ENCODE assay signal across 8 cellular contexts in the genomic region with DNA sequence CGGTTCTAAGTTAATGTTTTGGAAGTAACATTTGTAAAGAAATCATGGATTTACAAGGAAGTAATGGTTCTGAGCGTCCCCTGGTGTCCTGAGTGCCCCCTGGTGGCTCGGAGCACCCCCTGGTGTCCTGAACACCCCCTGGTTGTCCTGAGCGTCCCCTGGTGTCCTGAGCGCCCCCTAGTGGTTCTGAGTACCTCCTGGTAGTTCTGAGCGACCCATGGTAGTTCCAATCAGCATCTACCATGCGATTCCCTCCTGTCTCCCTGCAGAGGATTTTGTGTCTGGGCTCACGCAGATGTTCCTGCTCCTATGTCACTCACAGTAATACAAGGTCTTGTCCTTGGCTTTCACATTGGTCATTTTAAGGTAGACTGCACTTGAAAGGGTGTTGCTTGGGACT.
A peak's percentile ranks its signal among the peaks of the same experiment; 100 is the strongest.
DNase-seq lines count a peak whose midpoint lies in the region; ATAC-seq, FAIRE-seq and TF ChIP-seq lines count a peak whose summit lies in the region.

No MANE protein-coding gene starts in this region.

- H3K27me3 ChIP-seq in GM12878 (replicated peaks in 1 of 2; ENCODE audit: control insufficient read depth in 2 of 2, insufficient read depth in 2 of 2, low read length in 1 of 2), result no peaks in the 10 kb centered on the region

- WGBS in GM12878 (ENCODE audit: insufficient coverage, insufficient replicate concordance, low lambda C conversion rate, missing lambda C conversion rate), result 2% methylated on average over 8 of the region's 8 CpGs

- no peak for TF ChIP-seq POLR2A in GM12878 (IDR thresholded peaks at IDR 0.05; ENCODE audit: low read depth, low read length)

- SMC1A ChIA-PET in GM12878 (lab: Charles Lee; ENCODE audit: uncharacterized antibody, unreplicated experiment), result interaction anchor here (13.0 kb wide), 1 partner anchor 35 kb away, joined by 244 read pairs; no protein-coding TSS in a partner anchor

- no peak overlapping the region; the same call in 1 of the 2 replicates for H2AFZ ChIP-seq in GM12878 (ENCODE audit: control insufficient read depth, low read depth, low read length)

- DNase-seq in GDM1 (lab: John Stamatoyannopoulos, UW) (peak; percentile 74), RKO (ENCODE audit: low spot score) (peak; percentile 81), GM12878 (ENCODE audit: low read depth, low spot score) (no peak), hepatic stellate cell (ENCODE audit: low spot score) (no peak)
- DNase-seq in stimulated activated CD4-positive, alpha-beta T cell treated with anti-CD3 and anti-CD28 coated beads, Interleukin-1b, Interleukin-23, amount 100 ng/mL, for 48 hours, result peak; percentile 76

- no peak for TF ChIP-seq EP300 in GM12878 (IDR thresholded peaks at IDR 0.05; ENCODE audit: borderline replicate concordance in 1 of 2, control insufficient read depth in 1 of 2, low read depth in 2 of 2, low read length in 2 of 2)

- ATAC-seq in HG02885 (IDR thresholded peaks at IDR 0.05; ENCODE audit: poor library complexity, unreplicated experiment) (peak; percentile 59), GM12878 (peak; percentile 94), HG03442 (IDR thresholded peaks at IDR 0.05; ENCODE audit: unreplicated experiment) (no peak), GM18873 (IDR thresholded peaks at IDR 0.05; ENCODE audit: low FRiP score, unreplicated experiment) (no peak)

- no TSS peak for BruUV-seq in GM12878 (replicated peaks; lab: Mats Ljungman, UMichigan)

- peak; percentile 83 to 95 (median 93) for TF ChIP-seq CTCF in GM12878 (IDR thresholded peaks at IDR 0.05 in 2 of 3, conservative IDR thresholded peaks at IDR 0.05 in 1 of 3; ENCODE audit: control insufficient read depth in 2 of 3, extremely low read depth in 1 of 3, insufficient read depth in 1 of 3, low read depth in 3 of 3, low read length in 3 of 3)

- H3K27ac ChIP-seq in GM12878 (ENCODE audit: control insufficient read depth, insufficient read depth), result no peak overlapping the region

- H3K9me3 ChIP-seq in GM12878 (replicated peaks; ENCODE audit: control insufficient read depth, insufficient read depth, low read length), result no peaks in the 10 kb centered on the region; the same call in 2 of the 3 replicates

- in situ Hi-C loops in GM12878 (cut with MboI), result no loop called here

- no peaks in the 10 kb centered on the region for H3K36me3 ChIP-seq in GM12878 (ENCODE audit: control insufficient read depth in 2 of 2, insufficient read depth in 2 of 2, low read length in 1 of 2)

- H4K20me1 ChIP-seq in GM12878 (ENCODE audit: control insufficient read depth, insufficient read depth), result no peaks in the 10 kb centered on the region

- CTCF ChIA-PET in GM12878 (lab: Yijun Ruan, JAX), result interaction anchor here (1.2 to 14.4 kb wide), 5 partner anchors 9 to 81 kb away, joined by 3 to 605 read pairs (median 7); no protein-coding TSS in a partner anchor

- POLR2A ChIA-PET in GM12878 (lab: Charles Lee), result no interaction called here

- peak; percentile 65 for TF ChIP-seq RAD21 in GM12878 (IDR thresholded peaks at IDR 0.05; ENCODE audit: insufficient read depth, low read depth, low read length)

- no peak overlapping the region for H3K9ac ChIP-seq in GM12878 (ENCODE audit: control insufficient read depth, insufficient read depth, low read length)

- peaks cover 14% of the 10 kb centered on the region for H3K4me1 ChIP-seq in GM12878 (ENCODE audit: control insufficient read depth, insufficient read depth, low read length)

- no peaks in the 10 kb centered on the region for H3K79me2 ChIP-seq in GM12878 (ENCODE audit: control insufficient read depth, insufficient read depth, low read length)

- FAIRE-seq in GM12878 (lab: Jason Lieb, UNC), result no peak

- RAD21 ChIA-PET in GM12878 (lab: Charles Lee; ENCODE audit: unreplicated experiment), result no interaction called here

- no peak overlapping the region for H3K4me3 ChIP-seq in GM12878

- intact Hi-C loops in GM12878 (cut with micrococcal nuclease; ENCODE audit: unreplicated experiment), result no loop called here

- no peak overlapping the region for H3K4me2 ChIP-seq in GM12878 (ENCODE audit: control insufficient read depth, insufficient read depth)

TF ChIP-seq in GM12878, 131 proteins besides CTCF, POLR2A, EP300 and RAD21 (continues in another document):
- TF ChIP-seq STAT3 (IDR thresholded peaks at IDR 0.05; ENCODE audit: low read depth, low read length), result no peak
- no peak for TF ChIP-seq ZNF217 (IDR thresholded peaks at IDR 0.05)
- TF ChIP-seq ATF7 (IDR thresholded peaks at IDR 0.05; ENCODE audit: low read depth), result no peak
- no peak for TF ChIP-seq SRF (IDR thresholded peaks at IDR 0.05; ENCODE audit: low read depth in 2 of 2, low read length in 2 of 2)
- no peak for TF ChIP-seq CHD2 (IDR thresholded peaks at IDR 0.05; ENCODE audit: borderline replicate concordance, low read depth, low read length)
- no peak for TF ChIP-seq SMAD5 (IDR thresholded peaks at IDR 0.05; ENCODE audit: low read depth)
- no peak for TF ChIP-seq CBX5 (IDR thresholded peaks at IDR 0.05; ENCODE audit: low read depth)
- TF ChIP-seq IRF4 (IDR thresholded peaks at IDR 0.05; ENCODE audit: low read depth, low read length), result peak; percentile 27; the same call in 1 of the 2 replicates
- TF ChIP-seq YY1 (IDR thresholded peaks at IDR 0.05; ENCODE audit: low read depth, low read length), result peak; percentile 68
- TF ChIP-seq CHD4 (IDR thresholded peaks at IDR 0.05), result no peak
- no peak for TF ChIP-seq BACH1 (IDR thresholded peaks at IDR 0.05; ENCODE audit: borderline replicate concordance)
- no peak for TF ChIP-seq BCL11A (IDR thresholded peaks at IDR 0.05; ENCODE audit: low read depth, low read length)
- 0 out of 2 replicates have a peak, but pooled peaks have one; percentile 8 for TF ChIP-seq MEF2A (IDR thresholded peaks at IDR 0.05; ENCODE audit: insufficient read depth, low read depth, low read length)
- TF ChIP-seq RFX5 (IDR thresholded peaks at IDR 0.05; ENCODE audit: low read depth, low read length), result no peak
- TF ChIP-seq SMAD1 (IDR thresholded peaks at IDR 0.05; ENCODE audit: low read depth, partially characterized antibody), result no peak
- no peak for TF ChIP-seq NR2F1 (conservative IDR thresholded peaks at IDR 0.05)
- no peak for TF ChIP-seq MTA3 (IDR thresholded peaks at IDR 0.05; ENCODE audit: borderline replicate concordance, low read length)
- TF ChIP-seq, protein P1, sequence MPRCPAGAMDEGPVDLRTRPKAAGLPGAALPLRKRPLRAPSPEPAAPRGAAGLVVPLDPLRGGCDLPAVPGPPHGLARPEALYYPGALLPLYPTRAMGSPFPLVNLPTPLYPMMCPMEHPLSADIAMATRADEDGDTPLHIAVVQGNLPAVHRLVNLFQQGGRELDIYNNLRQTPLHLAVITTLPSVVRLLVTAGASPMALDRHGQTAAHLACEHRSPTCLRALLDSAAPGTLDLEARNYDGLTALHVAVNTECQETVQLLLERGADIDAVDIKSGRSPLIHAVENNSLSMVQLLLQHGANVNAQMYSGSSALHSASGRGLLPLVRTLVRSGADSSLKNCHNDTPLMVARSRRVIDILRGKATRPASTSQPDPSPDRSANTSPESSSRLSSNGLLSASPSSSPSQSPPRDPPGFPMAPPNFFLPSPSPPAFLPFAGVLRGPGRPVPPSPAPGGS (IDR thresholded peaks at IDR 0.05; ENCODE audit: borderline replicate concordance, insufficient read depth, low read depth, low read length, poor library complexity, severe bottlenecking), result no peak
- no peak for TF ChIP-seq SPI1 (IDR thresholded peaks at IDR 0.05; ENCODE audit: borderline replicate concordance, insufficient read depth, low read depth, low read length)
- TF ChIP-seq, protein P2, sequence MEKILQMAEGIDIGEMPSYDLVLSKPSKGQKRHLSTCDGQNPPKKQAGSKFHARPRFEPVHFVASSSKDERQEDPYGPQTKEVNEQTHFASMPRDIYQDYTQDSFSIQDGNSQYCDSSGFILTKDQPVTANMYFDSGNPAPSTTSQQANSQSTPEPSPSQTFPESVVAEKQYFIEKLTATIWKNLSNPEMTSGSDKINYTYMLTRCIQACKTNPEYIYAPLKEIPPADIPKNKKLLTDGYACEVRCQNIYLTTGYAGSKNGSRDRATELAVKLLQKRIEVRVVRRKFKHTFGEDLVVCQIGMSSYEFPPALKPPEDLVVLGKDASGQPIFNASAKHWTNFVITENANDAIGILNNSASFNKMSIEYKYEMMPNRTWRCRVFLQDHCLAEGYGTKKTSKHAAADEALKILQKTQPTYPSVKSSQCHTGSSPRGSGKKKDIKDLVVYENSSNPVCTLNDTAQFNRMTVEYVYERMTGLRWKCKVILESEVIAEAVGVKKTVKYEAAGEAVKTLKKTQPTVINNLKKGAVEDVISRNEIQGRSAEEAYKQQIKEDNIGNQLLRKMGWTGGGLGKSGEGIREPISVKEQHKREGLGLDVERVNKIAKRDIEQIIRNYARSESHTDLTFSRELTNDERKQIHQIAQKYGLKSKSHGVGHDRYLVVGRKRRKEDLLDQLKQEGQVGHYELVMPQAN (conservative IDR thresholded peaks at IDR 0.05), result no peak
- TF ChIP-seq, protein P3, sequence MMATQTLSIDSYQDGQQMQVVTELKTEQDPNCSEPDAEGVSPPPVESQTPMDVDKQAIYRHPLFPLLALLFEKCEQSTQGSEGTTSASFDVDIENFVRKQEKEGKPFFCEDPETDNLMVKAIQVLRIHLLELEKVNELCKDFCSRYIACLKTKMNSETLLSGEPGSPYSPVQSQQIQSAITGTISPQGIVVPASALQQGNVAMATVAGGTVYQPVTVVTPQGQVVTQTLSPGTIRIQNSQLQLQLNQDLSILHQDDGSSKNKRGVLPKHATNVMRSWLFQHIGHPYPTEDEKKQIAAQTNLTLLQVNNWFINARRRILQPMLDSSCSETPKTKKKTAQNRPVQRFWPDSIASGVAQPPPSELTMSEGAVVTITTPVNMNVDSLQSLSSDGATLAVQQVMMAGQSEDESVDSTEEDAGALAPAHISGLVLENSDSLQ (IDR thresholded peaks at IDR 0.05), result peak; percentile 95
- no peak for TF ChIP-seq MTA2 (IDR thresholded peaks at IDR 0.05; ENCODE audit: low read depth)

Comparison
In these comparisons a context has a peak if more than half of its experiments do, and no peak if none do; other contexts are left out.
1. DNase-seq: peak in GDM1 (single experiment), RKO (single experiment) and stimulated activated CD4-positive, alpha-beta T cell treated with anti-CD3 and anti-CD28 coated beads, Interleukin-1b, Interleukin-23, amount 100 ng/mL, for 48 hours (single experiment); none in GM12878 (single experiment) and hepatic stellate cell (single experiment).
2. ATAC-seq: peak in HG02885 (single experiment) and GM12878 (single experiment); none in HG03442 (single experiment) and GM18873 (single experiment).